Comparison of ENCODE assay signal across 8 cellular contexts in genomic region chr17:41965694-41966375, GRCh38. TPM values are rescaled to one million over a fixed set of nuclear protein-coding genes. Genes with fewer than 3 reads are reported as not detected.
DNase-seq lines count a peak whose midpoint lies in the region; ATAC-seq and TF ChIP-seq lines count a peak whose summit lies in the region.

No MANE protein-coding gene starts in this region.

- H3K27me3 Mint-ChIP-seq in activated naive CD8-positive, alpha-beta T cell treated with anti-CD3 and anti-CD28 coated beads, Interleukin-2, amount 10 ng/mL, durations not matched to agents 7 days and 5 days: peaks cover 2% of the 10 kb centered on the region

- H3K4me2 ChIP-seq in Karpas-422 (ENCODE audit: low read depth, low read length, poor library complexity, severe bottlenecking): peak overlapping the region; percentile 98

- no peaks in the 10 kb centered on the region for H3K27me3 ChIP-seq in Karpas-422 (ENCODE audit: low read length)
- no peaks in the 10 kb centered on the region for H3K27me3 ChIP-seq in right cardiac atrium (ENCODE audit: control insufficient read depth, insufficient read depth)
- H3K27me3 ChIP-seq in gastrocnemius medialis: no peaks in the 10 kb centered on the region

- no peaks in the 10 kb centered on the region for H3K9me3 Mint-ChIP-seq in activated naive CD8-positive, alpha-beta T cell treated with anti-CD3 and anti-CD28 coated beads, Interleukin-2, amount 10 ng/mL, durations not matched to agents 7 days and 5 days

- WGBS in right cardiac atrium: 10% methylated on average over 17 of the region's 17 CpGs

- ATAC-seq in activated naive CD8-positive, alpha-beta T cell treated with anti-CD3 and anti-CD28 coated beads, Interleukin-2, amount 10 ng/mL, durations not matched to agents 7 days and 5 days (ENCODE audit: low read depth): peak; percentile 38
- peak; percentile 43 to 44 for ATAC-seq in right cardiac atrium
- ATAC-seq in gastrocnemius medialis: peak; percentile 53 to 55
- ATAC-seq in HG03354 (IDR thresholded peaks at IDR 0.05; ENCODE audit: poor library complexity, severe bottlenecking, unreplicated experiment): no peak
- no peak for ATAC-seq in HG02885 (IDR thresholded peaks at IDR 0.05; ENCODE audit: poor library complexity, unreplicated experiment)

- H3K36me3 Mint-ChIP-seq in activated naive CD8-positive, alpha-beta T cell treated with anti-CD3 and anti-CD28 coated beads, Interleukin-2, amount 10 ng/mL, durations not matched to agents 7 days and 5 days: peaks cover 11% of the 10 kb centered on the region

- intact Hi-C loops in right cardiac atrium (cut with DNase I): loop anchor here in 3 of 4 donors (5.0 to 10.0 kb wide), 3 partner anchors 46 to 59 kb away; partner anchors contain the start of genes DNAJC7 (in 1 of the 3) and NKIRAS2 (in 1 of the 3)
- intact Hi-C loops in gastrocnemius medialis (cut with DNase I; ENCODE audit: low total_unique reads): loop anchor here (1.0 to 2.0 kb wide), 5 partner anchors 36 to 189 kb away; partner anchors contain the start of genes DHX58, DNAJC7, ODAD4 and RAB5C

- H3K36me3 ChIP-seq in Karpas-422 (ENCODE audit: insufficient read depth, low read length): peaks cover 17% of the 10 kb centered on the region
- peaks cover 0 to 18% of the 10 kb centered on the region in 2 donors for H3K36me3 ChIP-seq in gastrocnemius medialis

- H3K79me2 ChIP-seq in Karpas-422 (ENCODE audit: low read length): peaks cover 32% of the 10 kb centered on the region

- peak overlapping the region; percentile 85 for H3K4me3 ChIP-seq in GM12864 (ENCODE audit: low read depth, low read length)
- peak overlapping the region; percentile 96 for H3K4me3 ChIP-seq in Karpas-422 (ENCODE audit: low read length)
- H3K4me3 ChIP-seq in right cardiac atrium (ENCODE audit: low read length): peak overlapping the region; percentile 90
- H3K4me3 ChIP-seq in gastrocnemius medialis: peak overlapping the region; percentile 86 to 97 (median 92)

- no peak for DNase-seq in GM12864 (ENCODE audit: low read depth)
- DNase-seq in Karpas-422: peak; percentile 82
- DNase-seq in SK-MEL-5 (ENCODE audit: low read depth, low spot score): peak; percentile 43
- peak; percentile 64 for DNase-seq in activated naive CD8-positive, alpha-beta T cell treated with anti-CD3 and anti-CD28 coated beads, Interleukin-2, amount 10 ng/mL, durations not matched to agents 7 days and 5 days
- peak; percentile 51 to 80 (median 76) for DNase-seq in right cardiac atrium
- DNase-seq in gastrocnemius medialis: peak in 1 of 2 donors; percentile 62

- peaks cover 22% of the 10 kb centered on the region for H4K20me1 ChIP-seq in Karpas-422 (ENCODE audit: insufficient read depth, low read depth, low read length)

- peak overlapping the region; percentile 58 for H2AFZ ChIP-seq in Karpas-422 (ENCODE audit: low read length)

- no peak for TF ChIP-seq CTCF in GM12864 (IDR thresholded peaks at IDR 0.05; ENCODE audit: low read depth, low read length, missing control alignments)
- TF ChIP-seq CTCF in gastrocnemius medialis (IDR thresholded peaks at IDR 0.05 in 4 of 5, conservative IDR thresholded peaks at IDR 0.05 in 1 of 5): no peak

- peak overlapping the region; percentile 86 for H3K27ac Mint-ChIP-seq in activated naive CD8-positive, alpha-beta T cell treated with anti-CD3 and anti-CD28 coated beads, Interleukin-2, amount 10 ng/mL, durations not matched to agents 7 days and 5 days

- H3K9ac ChIP-seq in Karpas-422 (ENCODE audit: low read length): peak overlapping the region; percentile 95

- H3K27ac ChIP-seq in Karpas-422 (ENCODE audit: low read length) (peak overlapping the region; percentile 68), right cardiac atrium (ENCODE audit: low read length) (peak overlapping the region; percentile 85), gastrocnemius medialis (peak overlapping the region; percentile 91 to 95 (median 92))

- peaks cover 25% of the 10 kb centered on the region for H3K4me1 ChIP-seq in Karpas-422 (ENCODE audit: low read length)
- peaks cover 9% of the 10 kb centered on the region for H3K4me1 ChIP-seq in right cardiac atrium (ENCODE audit: control insufficient read depth, insufficient read depth, low read length)
- H3K4me1 ChIP-seq in gastrocnemius medialis: peaks cover 24 to 27% of the 10 kb centered on the region in 2 donors

- in situ Hi-C loops in SK-MEL-5 (cut with HindIII; ENCODE audit: low pct_unique_long_range_greater_than_20kb, low sequenced_read_pairs) (no loop called here), gastrocnemius medialis (cut with MboI; ENCODE audit: low sequenced_read_pairs in 4 of 4) (loop anchor here in 2 of 4 donors (10.0 kb wide), 1 partner anchor 149 kb away; the partner anchor contains the start of gene DHX58 (in 2 of the 2))

- peaks cover 24% of the 10 kb centered on the region for H3K4me1 Mint-ChIP-seq in activated naive CD8-positive, alpha-beta T cell treated with anti-CD3 and anti-CD28 coated beads, Interleukin-2, amount 10 ng/mL, durations not matched to agents 7 days and 5 days

- H3K9me2 ChIP-seq in Karpas-422 (replicated peaks; ENCODE audit: insufficient read depth, low read length): no peaks in the 10 kb centered on the region

- H3K4me3 Mint-ChIP-seq in activated naive CD8-positive, alpha-beta T cell treated with anti-CD3 and anti-CD28 coated beads, Interleukin-2, amount 10 ng/mL, durations not matched to agents 7 days and 5 days: peak overlapping the region; percentile 76

- POLR2A ChIA-PET in activated naive CD8-positive, alpha-beta T cell treated with anti-CD3 and anti-CD28 coated beads, Interleukin-2, amount 10 ng/mL, durations not matched to agents 7 days and 5 days (lab: Charles Lee): interaction anchor here (0.5 to 6.3 kb wide), 26 partner anchors 10 to 506 kb away, joined by 3 to 87 read pairs (median 4); partner anchors contain the start of genes ACLY, DHX58, DNAJC7 and HSPB9

- no peaks in the 10 kb centered on the region for H3K9me3 ChIP-seq in Karpas-422 (ENCODE audit: low read length)
- H3K9me3 ChIP-seq in right cardiac atrium (ENCODE audit: control insufficient read depth, low read length): no peaks in the 10 kb centered on the region
- H3K9me3 ChIP-seq in gastrocnemius medialis: no peaks in the 10 kb centered on the region

- TF ChIP-seq POLR2A in gastrocnemius medialis (IDR thresholded peaks at IDR 0.05): no peak

RNA-seq across cellular contexts. Expression of gene CNP, which starts 0.8 kb away (rescaled TPM):
- total RNA-seq in Karpas-422 (2014; rRNA removed; shearing (Covaris generic); ENCODE audit: low replicate concordance): 41.3 and 79.1 TPM in 2 replicates
- 103 and 104 TPM in 2 replicates for total RNA-seq in SK-MEL-5 (2014; rRNA removed; shearing (Covaris generic))
- polyA plus RNA-seq in SK-MEL-5 (2015; cell fraction: cytosol; rRNA removed): 176 and 223 TPM in 2 replicates
- polyA plus RNA-seq in SK-MEL-5 (2015; cell fraction: nucleus; rRNA removed): 106 and 126 TPM in 2 replicates
- total RNA-seq in activated naive CD8-positive, alpha-beta T cell treated with anti-CD3 and anti-CD28 coated beads, Interleukin-2, amount 10 ng/mL, durations not matched to agents 7 days and 5 days: 10 to 100 TPM; 75.8 to 83.0 TPM
- total RNA-seq in right cardiac atrium: 10 to 100 TPM; 37.1 to 41.1 (median 39.2) TPM
- polyA plus RNA-seq in right cardiac atrium: 32.1 TPM
- 10 to 100 TPM; 15.1 to 26.2 (median 20.4) TPM for total RNA-seq in gastrocnemius medialis

RNA-seq across cellular contexts. Expression of gene ODAD4, which starts 35.4 kb away (rescaled TPM):
- 0.67 and 1.0 TPM in 2 replicates for total RNA-seq in Karpas-422 (2014; rRNA removed; shearing (Covaris generic); ENCODE audit: low replicate concordance)
- 0.98 and 1.3 TPM in 2 replicates for total RNA-seq in SK-MEL-5 (2014; rRNA removed; shearing (Covaris generic))
- polyA plus RNA-seq in SK-MEL-5 (2015; cell fraction: cytosol; rRNA removed): 1.2 and 2.5 TPM in 2 replicates
- 3.4 and 4.3 TPM in 2 replicates for polyA plus RNA-seq in SK-MEL-5 (2015; cell fraction: nucleus; rRNA removed)
- total RNA-seq in activated naive CD8-positive, alpha-beta T cell treated with anti-CD3 and anti-CD28 coated beads, Interleukin-2, amount 10 ng/mL, durations not matched to agents 7 days and 5 days: under 1 TPM; 0.65 to 0.72 TPM
- 1 to 10 TPM in 2 of 4 donors, under 1 TPM in 2; 0.71 to 2.0 (median 1.2) TPM for total RNA-seq in right cardiac atrium
- 0.72 TPM for polyA plus RNA-seq in right cardiac atrium
- 1 to 10 TPM in 1 of 4 donors, under 1 TPM in 2, not detected in 1; 0.13 to 1.3 (median 0.20) TPM for total RNA-seq in gastrocnemius medialis

RNA-seq across cellular contexts. Expression of gene ACLY, which starts 47.1 kb away (rescaled TPM):
- 173 and 212 TPM in 2 replicates for total RNA-seq in Karpas-422 (2014; rRNA removed; shearing (Covaris generic); ENCODE audit: low replicate concordance)
- 112 and 113 TPM in 2 replicates for total RNA-seq in SK-MEL-5 (2014; rRNA removed; shearing (Covaris generic))
- 132 and 175 TPM in 2 replicates for polyA plus RNA-seq in SK-MEL-5 (2015; cell fraction: cytosol; rRNA removed)
- polyA plus RNA-seq in SK-MEL-5 (2015; cell fraction: nucleus; rRNA removed): 88.7 and 106 TPM in 2 replicates
- 100 to 1,000 TPM; 142 to 153 TPM for total RNA-seq in activated naive CD8-positive, alpha-beta T cell treated with anti-CD3 and anti-CD28 coated beads, Interleukin-2, amount 10 ng/mL, durations not matched to agents 7 days and 5 days
- total RNA-seq in right cardiac atrium: 10 to 100 TPM; 24.7 to 50.8 (median 38.4) TPM
- polyA plus RNA-seq in right cardiac atrium: 23.0 TPM
- 10 to 100 TPM; 20.8 to 35.0 (median 30.7) TPM for total RNA-seq in gastrocnemius medialis

RNA-seq across cellular contexts. Expression of gene DNAJC7, which starts 51.4 kb away (rescaled TPM):
- 56.1 and 64.1 TPM in 2 replicates for total RNA-seq in Karpas-422 (2014; rRNA removed; shearing (Covaris generic); ENCODE audit: low replicate concordance)
- total RNA-seq in SK-MEL-5 (2014; rRNA removed; shearing (Covaris generic)): 81.1 and 85.9 TPM in 2 replicates
- 57.5 and 71.2 TPM in 2 replicates for polyA plus RNA-seq in SK-MEL-5 (2015; cell fraction: cytosol; rRNA removed)
- polyA plus RNA-seq in SK-MEL-5 (2015; cell fraction: nucleus; rRNA removed): 67.8 and 86.5 TPM in 2 replicates
- total RNA-seq in activated naive CD8-positive, alpha-beta T cell treated with anti-CD3 and anti-CD28 coated beads, Interleukin-2, amount 10 ng/mL, durations not matched to agents 7 days and 5 days: 10 to 100 TPM; 86.7 to 93.7 TPM
- total RNA-seq in right cardiac atrium (10 to 100 TPM; 56.2 to 81.5 (median 65.3) TPM), gastrocnemius medialis (10 to 100 TPM; 64.4 to 78.9 (median 66.4) TPM)
- 60.7 TPM for polyA plus RNA-seq in right cardiac atrium

RNA-seq across cellular contexts. Expression of gene NKIRAS2, which starts 54.1 kb away (rescaled TPM):
- 28.4 and 44.9 TPM in 2 replicates for total RNA-seq in Karpas-422 (2014; rRNA removed; shearing (Covaris generic); ENCODE audit: low replicate concordance)
- 25.8 and 32.6 TPM in 2 replicates for total RNA-seq in SK-MEL-5 (2014; rRNA removed; shearing (Covaris generic))
- 79.9 and 94.6 TPM in 2 replicates for polyA plus RNA-seq in SK-MEL-5 (2015; cell fraction: cytosol; rRNA removed)
- 39.8 and 41.1 TPM in 2 replicates for polyA plus RNA-seq in SK-MEL-5 (2015; cell fraction: nucleus; rRNA removed)
- total RNA-seq in activated naive CD8-positive, alpha-beta T cell treated with anti-CD3 and anti-CD28 coated beads, Interleukin-2, amount 10 ng/mL, durations not matched to agents 7 days and 5 days: 10 to 100 TPM; 19.8 to 27.2 TPM
- 10 to 100 TPM; 39.1 to 47.9 (median 40.4) TPM for total RNA-seq in right cardiac atrium
- polyA plus RNA-seq in right cardiac atrium: 53.9 TPM
- 10 to 100 TPM; 48.8 to 77.0 (median 63.4) TPM for total RNA-seq in gastrocnemius medialis

Comparison
In these comparisons a context has a peak if more than half of its experiments do, and no peak if none do; other contexts are left out.
1. ATAC-seq: peak in activated naive CD8-positive, alpha-beta T cell treated with anti-CD3 and anti-CD28 coated beads, Interleukin-2, amount 10 ng/mL, durations not matched to agents 7 days and 5 days (single experiment), right cardiac atrium (2 of 2) and gastrocnemius medialis (2 of 2); none in HG03354 (single experiment) and HG02885 (single experiment).
2. Peak in every context shown above with its lines, with median percentiles within 50 percentile points of each other: H3K4me3 ChIP-seq and H3K27ac ChIP-seq.